In the genomic region with DNA sequence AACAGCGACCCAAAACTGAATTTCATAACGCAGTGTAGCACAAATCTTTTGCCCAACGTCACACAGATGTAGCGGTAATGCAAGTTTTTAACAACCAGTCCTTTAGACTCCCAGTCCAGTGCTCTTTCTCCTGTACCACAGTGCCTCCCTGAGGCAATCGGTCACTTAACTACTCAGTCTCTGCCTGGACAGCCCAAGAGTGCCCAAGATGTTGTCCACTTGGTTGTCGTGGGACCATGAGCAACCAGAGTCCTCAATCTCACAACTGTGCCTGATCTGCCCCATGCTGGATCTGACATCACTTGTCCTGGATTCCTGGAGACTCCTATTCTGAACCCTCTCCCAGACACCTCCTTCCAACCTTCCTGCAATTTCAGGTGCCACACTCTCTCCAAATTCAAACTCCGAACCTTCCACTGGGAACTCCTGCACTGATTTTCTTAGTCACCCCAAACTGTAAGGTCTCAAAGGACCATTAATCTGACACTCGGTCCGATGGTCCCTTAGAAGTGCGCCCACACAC, we compare ENCODE assay signal across 8 cellular contexts. TPM values are rescaled to one million over a fixed set of nuclear protein-coding genes. Genes with fewer than 3 reads are reported as not detected.
DNase-seq lines count a peak whose midpoint lies in the region; ATAC-seq and TF ChIP-seq lines count a peak whose summit lies in the region.

No MANE protein-coding gene starts in this region.

- TF ChIP-seq POLR2A in upper lobe of left lung (IDR thresholded peaks at IDR 0.05), result no peak

- no peaks in the 10 kb centered on the region for H4K20me1 ChIP-seq in OCI-LY1 (ENCODE audit: insufficient read depth, low read length)

- H3K9me3 ChIP-seq in OCI-LY1 (ENCODE audit: low read length) (no peaks in the 10 kb centered on the region), upper lobe of left lung (no peaks in the 10 kb centered on the region)

- H3K9me2 ChIP-seq in OCI-LY1 (ENCODE audit: low read depth, low read length), result no peaks in the 10 kb centered on the region

- peaks cover 17% of the 10 kb centered on the region for H3K79me2 ChIP-seq in OCI-LY1 (ENCODE audit: insufficient read depth, low read length)

- H3K4me1 ChIP-seq in OCI-LY1 (ENCODE audit: insufficient read depth, low read length, severe bottlenecking) (peaks cover 22% of the 10 kb centered on the region), upper lobe of left lung (peaks cover 6 to 18% (median 8%) of the 10 kb centered on the region in 4 donors)

- H3K27me3 ChIP-seq in H7 (ENCODE audit: control insufficient read depth, insufficient read depth, low read length) (no peaks in the 10 kb centered on the region), OCI-LY1 (ENCODE audit: insufficient read depth, low read length) (no peaks in the 10 kb centered on the region), upper lobe of left lung (no peaks in the 10 kb centered on the region)

- peak; percentile 9 for DNase-seq in GM03348 (ENCODE audit: low spot score)
- no peak for DNase-seq in H7
- peak; percentile 30 for DNase-seq in choroid plexus epithelial cell (ENCODE audit: low read depth)
- peak; percentile 48 for DNase-seq in medulla oblongata (ENCODE audit: extremely low spot score)
- peak in 1 of 2 donors; percentile 36 for DNase-seq in upper lobe of left lung
- DNase-seq in NCI-H1048 (lab: John Stamatoyannopoulos, UW), result no peak
- DNase-seq in NCI-H2196 (lab: John Stamatoyannopoulos, UW; ENCODE audit: unreplicated experiment), result no peak

- TF ChIP-seq EP300 in upper lobe of left lung (IDR thresholded peaks at IDR 0.05), result no peak

- H3K9ac ChIP-seq in OCI-LY1 (ENCODE audit: low read length), result peak overlapping the region; percentile 79

- no peak overlapping the region for H2AFZ ChIP-seq in OCI-LY1 (ENCODE audit: low read length)

- H3K4me3 ChIP-seq in H7 (ENCODE audit: insufficient read depth, low read depth, low read length), result peak overlapping the region; percentile 70
- H3K4me3 ChIP-seq in OCI-LY1 (ENCODE audit: low read depth, low read length, poor library complexity, severe bottlenecking), result peak overlapping the region; percentile 91
- peak overlapping the region; percentile 89 for H3K4me3 ChIP-seq in choroid plexus epithelial cell (ENCODE audit: low read depth, low read length)
- H3K4me3 ChIP-seq in upper lobe of left lung, result peak overlapping the region; percentile 52 to 75 (median 60)

- H3K4me2 ChIP-seq in OCI-LY1 (ENCODE audit: low read length), result peak overlapping the region; percentile 74

- ATAC-seq in upper lobe of left lung (ENCODE audit: low FRiP score in 2 of 2), result peak; percentile 47 to 56

- H3K36me3 ChIP-seq in H7 (replicated peaks; ENCODE audit: control insufficient read depth, insufficient read depth, low read length) (no peaks in the 10 kb centered on the region), OCI-LY1 (ENCODE audit: insufficient read depth, low read length) (no peaks in the 10 kb centered on the region), upper lobe of left lung (no peaks in the 10 kb centered on the region)

- peak overlapping the region; percentile 58 for H3K27ac ChIP-seq in OCI-LY1 (ENCODE audit: low read depth, low read length, poor library complexity, severe bottlenecking)
- H3K27ac ChIP-seq in upper lobe of left lung, result peak overlapping the region; percentile 90 to 92 (median 92)

- WGBS in upper lobe of left lung, 2 donors, result 2 to 34% methylated on average over 5 to 10 of the region's 10 CpGs

- no peaks in the 10 kb centered on the region for H3F3A ChIP-seq in OCI-LY1 (ENCODE audit: insufficient read depth, low read length)

- no peak for TF ChIP-seq CTCF in OCI-LY1 (IDR thresholded peaks at IDR 0.05; ENCODE audit: low read length)
- peak; percentile 26 for TF ChIP-seq CTCF in choroid plexus epithelial cell (conservative IDR thresholded peaks at IDR 0.05; ENCODE audit: low read depth, low read length)
- no peak for TF ChIP-seq CTCF in upper lobe of left lung (IDR thresholded peaks at IDR 0.05)

RNA-seq across cellular contexts. Expression of gene MMGT1, which starts 0.7 kb away (rescaled TPM):
- total RNA-seq in H7 (2014; rRNA removed; shearing (Covaris generic)), result 15.5 and 17.4 TPM in 2 replicates
- total RNA-seq in upper lobe of left lung, result 10 to 100 TPM in 4 of 6 donors, 1 to 10 TPM in 2; 7.2 to 32.2 (median 24.9) TPM

RNA-seq across cellular contexts. Expression of gene SLC9A6, which starts 12.1 kb away (rescaled TPM):
- total RNA-seq in H7 (2014; rRNA removed; shearing (Covaris generic)), result 11.4 and 13.4 TPM in 2 replicates
- total RNA-seq in upper lobe of left lung, result 10 to 100 TPM in 4 of 6 donors, 1 to 10 TPM in 2; 4.7 to 16.9 (median 11.5) TPM

Comparison
In these comparisons a context has a peak if more than half of its experiments do, and no peak if none do; other contexts are left out.
1. DNase-seq: peak in GM03348 (single experiment), choroid plexus epithelial cell (single experiment) and medulla oblongata (single experiment); none in H7 (single experiment), NCI-H1048 (single experiment) and NCI-H2196 (single experiment).
2. Peak in every context shown above with its lines, with median percentiles within 50 percentile points of each other: H3K4me3 ChIP-seq.